17 cellular contexts compared by ENCODE assay signal in genomic region chr4:108107729-108108382, GRCh38.
A peak's percentile ranks its signal among the peaks of the same experiment; 100 is the strongest.
DNase-seq lines count a peak whose midpoint lies in the region; ATAC-seq and TF ChIP-seq lines count a peak whose summit lies in the region.
"Had no signal": no experiment of that assay in that cellular context is flagged by ENCODE, and none has a peak within 500 bp of the region (broad histone marks: within the 10 kb centered on the region; RNA-seq: fewer than 3 reads in every experiment).

No MANE protein-coding gene starts in this region.

- H3K9me3 ChIP-seq in T-helper 17 cell (ENCODE audit: control insufficient read depth, low read length, poor library complexity, severe bottlenecking): no peaks in the 10 kb centered on the region
- H3K9me3 ChIP-seq: BLaER1 treated with 17β-estradiol and CSF1 and Interleukin-3, amounts not matched to agents 10 nM and 100 nM; breast epithelium; heart right ventricle; neutrophil; stomach had no signal

- H3K4me1 Mint-ChIP-seq in T-helper 17 cell (peaks cover 71% of the 10 kb centered on the region), HFFc6 (ENCODE audit: low read depth) (no peaks in the 10 kb centered on the region)
- H3K4me1 Mint-ChIP-seq in activated naive CD4-positive, alpha-beta T cell treated with anti-CD3 and anti-CD28 coated beads, Interleukin-2, amount 50 U/mL, for 24 hours: peaks cover 87% of the 10 kb centered on the region

- H3K27me3 Mint-ChIP-seq in T-helper 17 cell (no peaks in the 10 kb centered on the region), HFFc6 (ENCODE audit: insufficient read depth) (peaks cover 16% of the 10 kb centered on the region)
- no peaks in the 10 kb centered on the region for H3K27me3 Mint-ChIP-seq in activated naive CD4-positive, alpha-beta T cell treated with anti-CD3 and anti-CD28 coated beads, Interleukin-2, amount 50 U/mL, for 24 hours

- no peaks in the 10 kb centered on the region for H3K9me3 Mint-ChIP-seq in activated naive CD4-positive, alpha-beta T cell treated with anti-CD3 and anti-CD28 coated beads, Interleukin-2, amount 50 U/mL, for 24 hours
- no peaks in the 10 kb centered on the region for H3K9me3 Mint-ChIP-seq in HFFc6

- peak overlapping the region; percentile 85 for H3K4me3 Mint-ChIP-seq in T-helper 17 cell
- H3K4me3 Mint-ChIP-seq in activated naive CD4-positive, alpha-beta T cell treated with anti-CD3 and anti-CD28 coated beads, Interleukin-2, amount 50 U/mL, for 24 hours: peak overlapping the region; percentile 70
- H3K4me3 Mint-ChIP-seq in HFFc6: no peak overlapping the region

- H3K27ac Mint-ChIP-seq in T-helper 17 cell (peak overlapping the region; percentile 97), HFFc6 (no peak overlapping the region)
- H3K27ac Mint-ChIP-seq in activated naive CD4-positive, alpha-beta T cell treated with anti-CD3 and anti-CD28 coated beads, Interleukin-2, amount 50 U/mL, for 24 hours: peak overlapping the region; percentile 97

- ATAC-seq in GM18868 (IDR thresholded peaks at IDR 0.05; ENCODE audit: unreplicated experiment) (peak; percentile 49), T-helper 17 cell (peak; percentile 82)
- ATAC-seq: heart right ventricle, left colon, PC-3 had no signal

- peaks cover 2% of the 10 kb centered on the region for H3K36me3 Mint-ChIP-seq in T-helper 17 cell (ENCODE audit: low read depth)
- H3K36me3 Mint-ChIP-seq in activated naive CD4-positive, alpha-beta T cell treated with anti-CD3 and anti-CD28 coated beads, Interleukin-2, amount 50 U/mL, for 24 hours: peaks cover 36% of the 10 kb centered on the region
- H3K36me3 Mint-ChIP-seq in HFFc6 (ENCODE audit: low read depth): no peaks in the 10 kb centered on the region

- in situ Hi-C loops in GM13977 (cut with MboI; ENCODE audit: low pct_unique_long_range_greater_than_20kb, low sequenced_read_pairs, unreplicated experiment): no loop called here

- TF ChIP-seq CTCF in GM13977 (IDR thresholded peaks at IDR 0.05; ENCODE audit: extremely low read depth, insufficient read depth, missing control alignments) (no peak), HFFc6 (IDR thresholded peaks at IDR 0.05) (no peak)

- DNase-seq in T-helper 17 cell (no peak), Ammon's horn (ENCODE audit: low spot score) (no peak), middle frontal gyrus (ENCODE audit: extremely low spot score, low spot score) (no peak), GM13977 (ENCODE audit: low spot score) (no peak), HFFc6 (no peak)
- peak in 2 of 3 donors; percentile 25 to 38 for DNase-seq in stimulated activated CD4-positive, alpha-beta T cell treated with anti-CD3 and anti-CD28 coated beads, TNF-alpha, amount 100 ng/mL, for 1 hour (ENCODE audit: low read depth in 3 of 3, low spot score in 1 of 3)
- DNase-seq: heart right ventricle, left colon, MM.1S, NCI-H2171 treated with DMSO at 0.1 percent for 48 hours, PC-3, stomach had no signal

Comparison
In these comparisons a context has a peak if more than half of its experiments do, and no peak if none do; other contexts are left out.
1. DNase-seq: peak in stimulated activated CD4-positive, alpha-beta T cell treated with anti-CD3 and anti-CD28 coated beads, TNF-alpha, amount 100 ng/mL, for 1 hour (2 of 3); none in T-helper 17 cell (0 of 3), Ammon's horn (single experiment), middle frontal gyrus (single experiment), GM13977 (single experiment) and HFFc6 (single experiment).